8 cellular contexts compared by ENCODE assay signal in the genomic region with DNA sequence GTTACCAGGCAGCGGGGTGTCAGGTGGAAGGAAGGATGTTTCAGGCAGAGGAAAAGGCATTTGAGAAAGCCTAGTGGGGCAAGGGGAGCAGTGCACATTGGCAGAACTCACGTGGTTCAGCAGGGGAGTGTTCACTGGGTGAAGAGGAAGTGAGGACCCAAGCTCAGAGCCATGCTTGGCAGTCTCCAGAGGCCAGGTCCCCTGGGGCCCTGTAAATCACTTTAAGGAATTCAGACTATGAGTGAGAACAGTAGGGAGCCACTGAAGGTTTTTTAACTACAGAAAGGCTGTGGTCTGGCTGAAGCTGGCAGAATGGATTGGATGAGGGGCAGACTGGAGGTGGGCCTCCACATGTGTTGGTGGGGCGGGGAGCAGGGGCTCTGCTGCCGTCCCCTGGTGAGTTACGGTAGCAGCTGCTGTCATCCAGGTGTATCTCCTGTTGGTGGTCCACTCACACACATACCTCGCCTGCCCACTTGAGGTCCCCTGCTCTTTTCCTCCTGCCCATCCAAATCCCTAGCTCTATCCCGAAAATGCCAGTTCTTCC. TPM values are rescaled to one million over a fixed set of nuclear protein-coding genes. Genes with fewer than 3 reads are reported as not detected.
DNase-seq lines count a peak whose midpoint lies in the region; ATAC-seq, FAIRE-seq and TF ChIP-seq lines count a peak whose summit lies in the region.

No MANE protein-coding gene starts in this region.

- peak in 3 of 4 donors; percentile 7 to 13 (median 7) for ATAC-seq in right lobe of liver
- ATAC-seq in HepG2, result no peak
- ATAC-seq in HG02885 (IDR thresholded peaks at IDR 0.05; ENCODE audit: poor library complexity, unreplicated experiment), result peak; percentile 65
- ATAC-seq in K562, result no peak

- H3K9me3 ChIP-seq in right lobe of liver (no peaks in the 10 kb centered on the region), HepG2 (ENCODE audit: low read length) (no peaks in the 10 kb centered on the region), NT2/D1 (ENCODE audit: insufficient read depth, low read length) (no peaks in the 10 kb centered on the region), K562 (replicated peaks; ENCODE audit: control insufficient read depth, insufficient read depth, low read depth, low read length) (no peaks in the 10 kb centered on the region)

- H3K27ac ChIP-seq in right lobe of liver (no peak overlapping the region), HepG2 (ENCODE audit: extremely low read length, insufficient read depth, low read length) (no peak overlapping the region), K562 (ENCODE audit: extremely low read depth, low read depth, low read length) (no peak overlapping the region)

- H3K27me3 ChIP-seq in right lobe of liver (no peaks in the 10 kb centered on the region), HepG2 (ENCODE audit: control insufficient read depth in 1 of 2, insufficient read depth in 2 of 2, low read length in 2 of 2) (no peaks in the 10 kb centered on the region; a peak in 1 of 5 replicates), NT2/D1 (ENCODE audit: insufficient read depth, insufficient read length) (no peaks in the 10 kb centered on the region), K562 (ENCODE audit: control insufficient read depth in 2 of 2, insufficient read depth in 2 of 2, low read length in 2 of 2) (no peaks in the 10 kb centered on the region)

- H3K4me1 ChIP-seq in right lobe of liver (peaks cover 0 to 39% (median 18%) of the 10 kb centered on the region in 4 donors), HepG2 (ENCODE audit: insufficient read depth, low read length) (peaks cover 29% of the 10 kb centered on the region), NT2/D1 (ENCODE audit: insufficient read depth, insufficient read length) (peaks cover 19% of the 10 kb centered on the region), K562 (replicated peaks in 1 of 2; ENCODE audit: control insufficient read depth in 2 of 2, insufficient read depth in 2 of 2, low read length in 2 of 2) (peaks cover 23 to 25% of the 10 kb centered on the region in 2 experiments)

- TF ChIP-seq CTCF in right lobe of liver (IDR thresholded peaks at IDR 0.05), result peak in 1 of 4 donors; percentile 4
- TF ChIP-seq CTCF in HepG2 (CRISPR knock-in tag; IDR thresholded peaks at IDR 0.05), result no peak
- TF ChIP-seq CTCF in K562 (IDR thresholded peaks at IDR 0.05 in 2 of 3, conservative IDR thresholded peaks at IDR 0.05 in 1 of 3; ENCODE audit: insufficient read depth in 2 of 3, low read depth in 1 of 3, low read length in 3 of 3), result 0 out of 6 replicates have a peak, but pooled peaks of 1 of the 3 experiments have one; percentile 1

- H4K20me1 ChIP-seq in HepG2 (ENCODE audit: insufficient read depth, low read length) (no peaks in the 10 kb centered on the region), K562 (replicated peaks; ENCODE audit: control insufficient read depth, insufficient read depth, low read length) (peaks cover 24% of the 10 kb centered on the region)

- H3K9me1 ChIP-seq in K562 (ENCODE audit: control insufficient read depth, insufficient read depth, low read length), result no peaks in the 10 kb centered on the region

- H3K36me3 ChIP-seq in right lobe of liver, result no peaks in the 10 kb centered on the region
- H3K36me3 ChIP-seq in HepG2 (replicated peaks in 1 of 2; ENCODE audit: control insufficient read depth in 1 of 2, insufficient read depth in 2 of 2, low read length in 2 of 2), result no peaks in the 10 kb centered on the region
- no peaks in the 10 kb centered on the region for H3K36me3 ChIP-seq in NT2/D1 (ENCODE audit: insufficient read depth, insufficient read length, low read length)
- H3K36me3 ChIP-seq in K562 (ENCODE audit: control insufficient read depth, insufficient read depth, low read length), result no peaks in the 10 kb centered on the region

- POLR2A ChIA-PET in HepG2 (lab: Yijun Ruan, JAX) (interaction anchor here (1.3 kb wide), 1 partner anchor 8 kb away, joined by 4 read pairs; the partner anchor contains the start of gene DEXI), K562 (lab: Yijun Ruan, JAX) (interaction anchor here (0.5 to 1.3 kb wide), 2 partner anchors 304 to 306 kb away, joined by 3 to 4 read pairs; no protein-coding TSS in a partner anchor)

- H3K9ac ChIP-seq in HepG2 (ENCODE audit: insufficient read depth, low read depth, low read length) (no peak overlapping the region), NT2/D1 (ENCODE audit: insufficient read length, low read depth) (no peak overlapping the region), K562 (ENCODE audit: insufficient read depth in 1 of 2, low read depth in 2 of 2, low read length in 2 of 2) (no peak overlapping the region)

- DNase-seq in right lobe of liver (no peak), HepG2 (ENCODE audit: low spot score) (no peak), NT2/D1 (ENCODE audit: low read depth, low spot score) (peak; percentile 48), K562 (ENCODE audit: extremely low read depth in 1 of 4, low spot score in 3 of 4) (no peak), NCI-H524 treated with DMSO at 0.1 percent for 48 hours (lab: John Stamatoyannopoulos, UW) (no peak), COLO829 (ENCODE audit: low spot score) (no peak)
- DNase-seq in stimulated activated CD4-positive, alpha-beta T cell treated with anti-CD3 and anti-CD28 coated beads, Interleukin-2, amount 100 ng/mL, for 24 hours, result peak; percentile 33 to 42

- FAIRE-seq in HepG2 (lab: Jason Lieb, UNC) (no peak), K562 (lab: Jason Lieb, UNC) (no peak)

- H2AFZ ChIP-seq in HepG2 (ENCODE audit: low read length) (no peak overlapping the region), K562 (ENCODE audit: low read depth, low read length) (no peak overlapping the region)

- TF ChIP-seq RAD21 in HepG2 (CRISPR knock-in tag; IDR thresholded peaks at IDR 0.05), result no peak
- no peak for TF ChIP-seq RAD21 in K562 (CRISPR knock-in tag; conservative IDR thresholded peaks at IDR 0.05 in 1 of 2, IDR thresholded peaks at IDR 0.05 in 1 of 2)

- no peak overlapping the region for H3K4me3 ChIP-seq in right lobe of liver
- H3K4me3 ChIP-seq in HepG2 (replicated peaks in 1 of 3; ENCODE audit: insufficient read depth in 1 of 3, low read depth in 2 of 3, low read length in 3 of 3), result no peak overlapping the region
- no peak overlapping the region for H3K4me3 ChIP-seq in NT2/D1 (ENCODE audit: insufficient read length, low read depth)
- H3K4me3 ChIP-seq in K562, result no peak overlapping the region

- WGBS in right lobe of liver (ENCODE audit: insufficient coverage, low coverage, low lambda C conversion rate, missing lambda C conversion rate), result 47% methylated on average over 3 of the region's 7 CpGs
- WGBS in HepG2 (ENCODE audit: low lambda C conversion rate), result 95% methylated on average over 6 of the region's 7 CpGs
- WGBS in K562 (ENCODE audit: insufficient coverage, low coverage, missing lambda C conversion rate), result 81% methylated on average over 4 of the region's 7 CpGs

- H3K79me2 ChIP-seq in HepG2 (ENCODE audit: insufficient read depth, low read length), result peaks cover 21% of the 10 kb centered on the region
- peaks cover 55% of the 10 kb centered on the region for H3K79me2 ChIP-seq in K562 (ENCODE audit: control insufficient read depth, insufficient read depth, low read length)

- intact Hi-C loops in right lobe of liver (cut with DNase I) (no loop called here), HepG2 (cut with micrococcal nuclease; ENCODE audit: unreplicated experiment) (no loop called here), K562 (cut with micrococcal nuclease) (no loop called here)

- H3K4me2 ChIP-seq in HepG2 (ENCODE audit: low read depth, low read length) (no peak overlapping the region), K562 (ENCODE audit: insufficient read depth, low read length) (no peak overlapping the region)

- no TSS peak for BruUV-seq in HepG2 (replicated peaks; lab: Mats Ljungman, UMichigan)
- no TSS peak for BruUV-seq in K562 (replicated peaks; lab: Mats Ljungman, UMichigan)

- TF ChIP-seq EP300 in HepG2 (IDR thresholded peaks at IDR 0.05; ENCODE audit: low read depth in 2 of 2, low read length in 2 of 2) (no peak), HepG2 (CRISPR knock-in tag; IDR thresholded peaks at IDR 0.05; ENCODE audit: borderline replicate concordance) (no peak), K562 (IDR thresholded peaks at IDR 0.05; ENCODE audit: low read length) (no peak)

- CTCF ChIA-PET in HepG2 (lab: Yijun Ruan, JAX; ENCODE audit: low intra/inter-chr PET ratio, low total read pairs) (no interaction called here), K562 (lab: Yijun Ruan, JAX; ENCODE audit: low intra/inter-chr PET ratio) (no interaction called here)

- no peak for TF ChIP-seq POLR2A in right lobe of liver (IDR thresholded peaks at IDR 0.05)
- TF ChIP-seq POLR2A in HepG2 (IDR thresholded peaks at IDR 0.05; ENCODE audit: insufficient read depth in 1 of 2, low read depth in 2 of 2, low read length in 2 of 2), result no peak
- TF ChIP-seq POLR2A in K562 (conservative IDR thresholded peaks at IDR 0.05), result no peak

- in situ Hi-C loops in HepG2 (cut with HindIII; ENCODE audit: extremely low pct_ligation_motif_present, low pct_unique_long_range_greater_than_20kb), result no loop called here
- in situ Hi-C loops in K562 (cut with MboI), result no loop called here

RNA-seq across cellular contexts. Expression of gene CLEC16A, which starts 5.1 kb away (rescaled TPM):
- total RNA-seq in right lobe of liver, result 10 to 100 TPM; 15.2 to 25.9 (median 19.8) TPM
- 10.3 and 13.6 TPM in 2 replicates for total RNA-seq in HepG2 (2016; rRNA removed; fragmentation: Illumina TruSeq; extraction: Trizol)
- total RNA-seq in HepG2 (2016; cell fraction: cytosol; rRNA removed; fragmentation: Illumina TruSeq; extraction: Trizol; ENCODE audit: low read depth), result 35.7 and 39.7 TPM in 2 replicates
- total RNA-seq in HepG2 (2016; cell fraction: insoluble cytoplasmic fraction; rRNA removed; fragmentation: Illumina TruSeq; extraction: Trizol), result 10.6 and 12.8 TPM in 2 replicates
- total RNA-seq in HepG2 (2016; cell fraction: membrane; rRNA removed; fragmentation: Illumina TruSeq; extraction: Trizol), result 14.4 and 15.9 TPM in 2 replicates
- 17.5 and 18.7 TPM in 2 replicates for total RNA-seq in HepG2 (2016; cell fraction: nucleus; rRNA removed; fragmentation: Illumina TruSeq; extraction: Trizol)
- 8.5 and 9.5 TPM in 2 replicates for polyA plus RNA-seq in HepG2 (2011; rRNA removed)
- polyA plus RNA-seq in HepG2 (2011; cell fraction: cytosol; rRNA removed), result 6.6 and 6.8 TPM in 2 replicates
- 17.0 and 19.5 TPM in 2 replicates for polyA plus RNA-seq in HepG2 (2011; cell fraction: nucleus; rRNA removed)
- polyA plus RNA-seq in HepG2 (2012), result 10.3 and 12.0 TPM in 2 replicates
- 1.7 and 1.9 TPM in 2 replicates for polyA plus RNA-seq in HepG2 (2016; cell fraction: cytosol; fragmentation: Illumina TruSeq; extraction: Trizol; ENCODE audit: low read depth)
- polyA plus RNA-seq in HepG2 (2016; cell fraction: insoluble cytoplasmic fraction; fragmentation: Illumina TruSeq; extraction: Trizol; ENCODE audit: low read depth), result 11.8 and 14.0 TPM in 2 replicates
- 3.4 and 4.4 TPM in 2 replicates for polyA plus RNA-seq in HepG2 (2016; cell fraction: membrane; fragmentation: Illumina TruSeq; extraction: Trizol; ENCODE audit: low read depth)
- 22.7 and 25.7 TPM in 2 replicates for polyA plus RNA-seq in HepG2 (2016; cell fraction: nucleus; fragmentation: Illumina TruSeq; extraction: Trizol; ENCODE audit: insufficient read depth, low read depth)
- polyA minus RNA-seq in HepG2 (2011; rRNA and poly(A)+ RNA removed; ENCODE audit: low replicate concordance), result 24.9 and 35.4 TPM in 2 replicates
- 14.4 and 19.0 TPM in 2 replicates for polyA minus RNA-seq in HepG2 (2011; cell fraction: cytosol; rRNA and poly(A)+ RNA removed)
- polyA minus RNA-seq in HepG2 (2011; cell fraction: nucleus; rRNA and poly(A)+ RNA removed), result 25.8 and 32.0 TPM in 2 replicates
- 90.8 and 106 TPM in 2 replicates for total RNA-seq in K562 (2011; cell fraction: chromatin; rRNA removed; ENCODE audit: low replicate concordance)
- total RNA-seq in K562 (2011; cell fraction: nucleolus; rRNA removed), result 41.2 and 41.7 TPM in 2 replicates
- total RNA-seq in K562 (2011; cell fraction: nucleoplasm; rRNA removed), result 59.0 and 65.7 TPM in 2 replicates
- 9.8 and 13.6 TPM in 2 replicates for total RNA-seq in K562 (2014; rRNA removed)
- total RNA-seq in K562 (2014; rRNA removed; fragmentation: Illumina TruSeq; extraction: Trizol), result 11.4 and 13.2 TPM in 2 replicates
- total RNA-seq in K562 (2015; rRNA removed; fragmentation: Illumina TruSeq; extraction: Trizol), result 8.5 and 10.0 TPM in 2 replicates
- total RNA-seq in K562 (2021), result 22.1 and 22.3 TPM in 2 replicates
- polyA plus RNA-seq in K562 (2011; rRNA removed), result 8.8 and 10.4 TPM in 2 replicates
- 7.3 and 8.2 TPM in 2 replicates for polyA plus RNA-seq in K562 (2011; cell fraction: cytosol; rRNA removed)
- polyA plus RNA-seq in K562 (2011; cell fraction: nucleus; rRNA removed), result 13.4 and 16.9 TPM in 2 replicates
- polyA plus RNA-seq in K562 (2012), result 13.6 and 19.6 TPM in 2 replicates
- 15.6 and 16.1 TPM in 2 replicates for polyA plus RNA-seq in K562 (2014; fragmentation: Illumina TruSeq; extraction: Trizol)
- polyA plus RNA-seq in K562 (2014; fragmentation: Nextera tagmentation; extraction: Ambion mirVana), result 1 to 10 TPM in 1 of 2 experiments, under 1 TPM in 1; 1.00 to 1.4 TPM
- 10.6 and 10.8 TPM in 2 replicates for polyA plus RNA-seq in K562 (2014; rRNA removed)
- polyA minus RNA-seq in K562 (2011; rRNA and poly(A)+ RNA removed), result 35.1 and 47.1 TPM in 2 replicates
- 21.8 and 27.7 TPM in 2 replicates for polyA minus RNA-seq in K562 (2011; cell fraction: cytosol; rRNA and poly(A)+ RNA removed)
- 14.4 and 24.4 TPM in 2 replicates for polyA minus RNA-seq in K562 (2011; cell fraction: nucleus; rRNA and poly(A)+ RNA removed)

RNA-seq across cellular contexts. Expression of gene DEXI, which starts 7.2 kb away (rescaled TPM):
- 10 to 100 TPM; 35.8 to 93.8 (median 54.1) TPM for total RNA-seq in right lobe of liver
- 57.9 and 70.4 TPM in 2 replicates for total RNA-seq in HepG2 (2016; rRNA removed; fragmentation: Illumina TruSeq; extraction: Trizol)
- total RNA-seq in HepG2 (2016; cell fraction: cytosol; rRNA removed; fragmentation: Illumina TruSeq; extraction: Trizol; ENCODE audit: low read depth), result 68.6 and 86.7 TPM in 2 replicates
- total RNA-seq in HepG2 (2016; cell fraction: insoluble cytoplasmic fraction; rRNA removed; fragmentation: Illumina TruSeq; extraction: Trizol), result 54.1 and 71.8 TPM in 2 replicates
- 117 and 144 TPM in 2 replicates for total RNA-seq in HepG2 (2016; cell fraction: membrane; rRNA removed; fragmentation: Illumina TruSeq; extraction: Trizol)
- total RNA-seq in HepG2 (2016; cell fraction: nucleus; rRNA removed; fragmentation: Illumina TruSeq; extraction: Trizol), result 35.4 and 46.3 TPM in 2 replicates
- polyA plus RNA-seq in HepG2 (2011; rRNA removed), result 51.5 and 54.4 TPM in 2 replicates
- polyA plus RNA-seq in HepG2 (2011; cell fraction: cytosol; rRNA removed), result 69.5 and 78.6 TPM in 2 replicates
- polyA plus RNA-seq in HepG2 (2011; cell fraction: nucleus; rRNA removed), result 40.4 and 50.2 TPM in 2 replicates
- 45.6 and 55.0 TPM in 2 replicates for polyA plus RNA-seq in HepG2 (2012)
- polyA plus RNA-seq in HepG2 (2016; cell fraction: cytosol; fragmentation: Illumina TruSeq; extraction: Trizol; ENCODE audit: low read depth), result 70.9 and 88.4 TPM in 2 replicates
- polyA plus RNA-seq in HepG2 (2016; cell fraction: insoluble cytoplasmic fraction; fragmentation: Illumina TruSeq; extraction: Trizol; ENCODE audit: low read depth), result 58.1 and 70.0 TPM in 2 replicates
- 120 and 124 TPM in 2 replicates for polyA plus RNA-seq in HepG2 (2016; cell fraction: membrane; fragmentation: Illumina TruSeq; extraction: Trizol; ENCODE audit: low read depth)
- 60.2 and 65.5 TPM in 2 replicates for polyA plus RNA-seq in HepG2 (2016; cell fraction: nucleus; fragmentation: Illumina TruSeq; extraction: Trizol; ENCODE audit: insufficient read depth, low read depth)
- polyA minus RNA-seq in HepG2 (2011; rRNA and poly(A)+ RNA removed; ENCODE audit: low replicate concordance), result 31.7 and 71.0 TPM in 2 replicates
- 34.2 and 35.1 TPM in 2 replicates for polyA minus RNA-seq in HepG2 (2011; cell fraction: cytosol; rRNA and poly(A)+ RNA removed)
- polyA minus RNA-seq in HepG2 (2011; cell fraction: nucleus; rRNA and poly(A)+ RNA removed), result 24.7 and 27.7 TPM in 2 replicates
- total RNA-seq in K562 (2011; cell fraction: chromatin; rRNA removed; ENCODE audit: low replicate concordance), result 19.9 and 32.5 TPM in 2 replicates
- 26.5 and 30.0 TPM in 2 replicates for total RNA-seq in K562 (2011; cell fraction: nucleolus; rRNA removed)
- total RNA-seq in K562 (2011; cell fraction: nucleoplasm; rRNA removed), result 26.1 and 37.4 TPM in 2 replicates
- total RNA-seq in K562 (2014; rRNA removed), result 35.8 and 43.1 TPM in 2 replicates
- 18.2 and 22.0 TPM in 2 replicates for total RNA-seq in K562 (2014; rRNA removed; fragmentation: Illumina TruSeq; extraction: Trizol)
- 29.6 and 31.3 TPM in 2 replicates for total RNA-seq in K562 (2015; rRNA removed; fragmentation: Illumina TruSeq; extraction: Trizol)
- 33.3 and 38.2 TPM in 2 replicates for total RNA-seq in K562 (2021)
- polyA plus RNA-seq in K562 (2011; rRNA removed), result 20.0 and 24.5 TPM in 2 replicates
- 35.9 and 65.4 TPM in 2 replicates for polyA plus RNA-seq in K562 (2011; cell fraction: cytosol; rRNA removed)
- polyA plus RNA-seq in K562 (2011; cell fraction: nucleus; rRNA removed), result 24.2 and 31.3 TPM in 2 replicates
- polyA plus RNA-seq in K562 (2012), result 34.3 and 38.6 TPM in 2 replicates
- polyA plus RNA-seq in K562 (2014; fragmentation: Illumina TruSeq; extraction: Trizol), result 39.2 and 40.1 TPM in 2 replicates
- 1 to 10 TPM; 2.9 to 3.7 TPM for polyA plus RNA-seq in K562 (2014; fragmentation: Nextera tagmentation; extraction: Ambion mirVana)
- 21.1 and 31.5 TPM in 2 replicates for polyA plus RNA-seq in K562 (2014; rRNA removed)
- polyA minus RNA-seq in K562 (2011; rRNA and poly(A)+ RNA removed), result 25.2 and 29.1 TPM in 2 replicates
- polyA minus RNA-seq in K562 (2011; cell fraction: cytosol; rRNA and poly(A)+ RNA removed), result 21.8 and 24.2 TPM in 2 replicates
- 12.3 and 19.3 TPM in 2 replicates for polyA minus RNA-seq in K562 (2011; cell fraction: nucleus; rRNA and poly(A)+ RNA removed)

Comparison
In these comparisons a context has a peak if more than half of its experiments do, and no peak if none do; other contexts are left out.
1. ATAC-seq: peak in right lobe of liver (3 of 4) and HG02885 (single experiment); none in HepG2 (single experiment) and K562 (single experiment).
2. DNase-seq: peak in NT2/D1 (single experiment) and stimulated activated CD4-positive, alpha-beta T cell treated with anti-CD3 and anti-CD28 coated beads, Interleukin-2, amount 100 ng/mL, for 24 hours (2 of 2); none in right lobe of liver (0 of 3), HepG2 (single experiment), K562 (0 of 4), NCI-H524 treated with DMSO at 0.1 percent for 48 hours (single experiment) and COLO829 (single experiment).